ENCODE assay signal across 12 cellular contexts in genomic region chr1:8212443-8212920, GRCh38.
DNase-seq lines count a peak whose midpoint lies in the region; ATAC-seq, FAIRE-seq and TF ChIP-seq lines count a peak whose summit lies in the region.
"Had no signal": no experiment of that assay in that cellular context is flagged by ENCODE, and none has a peak within 500 bp of the region (broad histone marks: within the 10 kb centered on the region; RNA-seq: fewer than 3 reads in every experiment).

No MANE protein-coding gene starts in this region.

- H3K36me3 ChIP-seq in left lung (no peaks in the 10 kb centered on the region), esophagus muscularis mucosa (no peaks in the 10 kb centered on the region)
- H3K36me3 ChIP-seq: pancreas had no signal

- H3K4me3 Mint-ChIP-seq in activated CD8-positive, alpha-beta T cell treated with anti-CD3 and anti-CD28 coated beads for 36 hours = peak overlapping the region; percentile 40
- H3K4me3 Mint-ChIP-seq in activated CD8-positive, alpha-beta T cell treated with anti-CD3 and anti-CD28 coated beads, Interleukin-2, amount 10 ng/mL, durations not matched to agents 7 days and 5 days = no peak overlapping the region
- H3K4me3 Mint-ChIP-seq in activated naive CD8-positive, alpha-beta T cell treated with anti-CD3 and anti-CD28 coated beads for 36 hours = peak overlapping the region; percentile 15
- peak overlapping the region; percentile 7 for H3K4me3 Mint-ChIP-seq in type B pancreatic cell
- H3K4me3 Mint-ChIP-seq: central memory CD8-positive, alpha-beta T cell had no signal

- no peaks in the 10 kb centered on the region for H3K9me3 Mint-ChIP-seq in activated CD8-positive, alpha-beta T cell treated with anti-CD3 and anti-CD28 coated beads for 36 hours
- H3K9me3 Mint-ChIP-seq in activated CD8-positive, alpha-beta T cell treated with anti-CD3 and anti-CD28 coated beads, Interleukin-2, amount 10 ng/mL, durations not matched to agents 7 days and 5 days (ENCODE audit: insufficient read depth) = no peaks in the 10 kb centered on the region
- no peaks in the 10 kb centered on the region for H3K9me3 Mint-ChIP-seq in activated naive CD8-positive, alpha-beta T cell treated with anti-CD3 and anti-CD28 coated beads for 36 hours
- no peaks in the 10 kb centered on the region for H3K9me3 Mint-ChIP-seq in type B pancreatic cell
- H3K9me3 Mint-ChIP-seq: central memory CD8-positive, alpha-beta T cell had no signal

- peaks cover 26% of the 10 kb centered on the region for H3K4me1 Mint-ChIP-seq in activated CD8-positive, alpha-beta T cell treated with anti-CD3 and anti-CD28 coated beads for 36 hours (ENCODE audit: low read depth)
- peaks cover 24% of the 10 kb centered on the region for H3K4me1 Mint-ChIP-seq in activated CD8-positive, alpha-beta T cell treated with anti-CD3 and anti-CD28 coated beads, Interleukin-2, amount 10 ng/mL, durations not matched to agents 7 days and 5 days (ENCODE audit: low read depth)
- H3K4me1 Mint-ChIP-seq in activated naive CD8-positive, alpha-beta T cell treated with anti-CD3 and anti-CD28 coated beads for 36 hours = peaks cover 14% of the 10 kb centered on the region
- H3K4me1 Mint-ChIP-seq in type B pancreatic cell (ENCODE audit: unreplicated experiment) = peaks cover 35% of the 10 kb centered on the region

- H3K4me1 ChIP-seq in left lung (peaks cover 11 to 60% of the 10 kb centered on the region in 2 donors), esophagus muscularis mucosa (peaks cover 8 to 40% (median 37%) of the 10 kb centered on the region in 4 donors)

- TF ChIP-seq POLR2A in esophagus muscularis mucosa (IDR thresholded peaks at IDR 0.05; ENCODE audit: low read depth) (no peak), GM12892 (IDR thresholded peaks at IDR 0.05; ENCODE audit: low read depth, low read length) (no peak)

- POLR2A ChIA-PET in activated CD8-positive, alpha-beta T cell treated with anti-CD3 and anti-CD28 coated beads for 36 hours (lab: Charles Lee) = interaction anchor here (1.0 kb wide), 1 partner anchor 16 kb away, joined by 3 read pairs; no protein-coding TSS in a partner anchor
- POLR2A ChIA-PET in activated CD8-positive, alpha-beta T cell treated with anti-CD3 and anti-CD28 coated beads, Interleukin-2, amount 10 ng/mL, durations not matched to agents 7 days and 5 days (lab: Charles Lee) = no interaction called here

- H3K27ac ChIP-seq in left lung (peak overlapping the region; percentile 88 to 93), esophagus muscularis mucosa (replicated peaks in 1 of 4) (peak overlapping the region in 2 of 4 donors; percentile 48 to 83)
- H3K27ac ChIP-seq: pancreas had no signal

- no peaks in the 10 kb centered on the region for H3K36me3 Mint-ChIP-seq in activated CD8-positive, alpha-beta T cell treated with anti-CD3 and anti-CD28 coated beads for 36 hours (ENCODE audit: low read depth)
- H3K36me3 Mint-ChIP-seq in activated CD8-positive, alpha-beta T cell treated with anti-CD3 and anti-CD28 coated beads, Interleukin-2, amount 10 ng/mL, durations not matched to agents 7 days and 5 days (ENCODE audit: low read depth) = peaks cover 5% of the 10 kb centered on the region
- no peaks in the 10 kb centered on the region for H3K36me3 Mint-ChIP-seq in activated naive CD8-positive, alpha-beta T cell treated with anti-CD3 and anti-CD28 coated beads for 36 hours
- H3K36me3 Mint-ChIP-seq in type B pancreatic cell = no peaks in the 10 kb centered on the region

- no peak for FAIRE-seq in GM12892 (lab: Jason Lieb, UNC)
- FAIRE-seq: pancreas had no signal

- TF ChIP-seq EP300 in esophagus muscularis mucosa (IDR thresholded peaks at IDR 0.05) = no peak

- peak overlapping the region in 1 of 2 donors; percentile 20 for H3K4me3 ChIP-seq in left lung
- H3K4me3 ChIP-seq in esophagus muscularis mucosa = no peak overlapping the region
- H3K4me3 ChIP-seq: pancreas had no signal

- no peak for DNase-seq in activated CD8-positive, alpha-beta T cell treated with anti-CD3 and anti-CD28 coated beads for 36 hours
- DNase-seq in activated CD8-positive, alpha-beta T cell treated with anti-CD3 and anti-CD28 coated beads, Interleukin-2, amount 10 ng/mL, durations not matched to agents 7 days and 5 days = no peak
- DNase-seq in activated naive CD8-positive, alpha-beta T cell treated with anti-CD3 and anti-CD28 coated beads for 36 hours = no peak
- DNase-seq in left lung = no peak
- no peak for DNase-seq in type B pancreatic cell (ENCODE audit: extremely low spot score, unreplicated experiment)
- DNase-seq in esophagus muscularis mucosa (ENCODE audit: extremely low spot score) = no peak
- DNase-seq in GM12892 (ENCODE audit: insufficient read length) = no peak
- DNase-seq in GOT3 (lab: John Stamatoyannopoulos, UW) = no peak
- DNase-seq: DMS79, NCI-H345, pancreas had no signal

- WGBS in esophagus muscularis mucosa = 76% methylated on average over 8 of the region's 8 CpGs

- ATAC-seq in activated CD8-positive, alpha-beta T cell treated with anti-CD3 and anti-CD28 coated beads for 36 hours = no peak
- ATAC-seq in activated CD8-positive, alpha-beta T cell treated with anti-CD3 and anti-CD28 coated beads, Interleukin-2, amount 10 ng/mL, durations not matched to agents 7 days and 5 days = no peak
- no peak for ATAC-seq in left lung

- no peak for TF ChIP-seq CTCF in activated CD8-positive, alpha-beta T cell treated with anti-CD3 and anti-CD28 coated beads for 36 hours (IDR thresholded peaks at IDR 0.05)
- TF ChIP-seq CTCF in left lung (IDR thresholded peaks at IDR 0.05) = no peak
- TF ChIP-seq CTCF in type B pancreatic cell (conservative IDR thresholded peaks at IDR 0.05) = no peak
- TF ChIP-seq CTCF in esophagus muscularis mucosa (IDR thresholded peaks at IDR 0.05) = no peak

- peaks cover 51% of the 10 kb centered on the region for H3K27me3 Mint-ChIP-seq in activated CD8-positive, alpha-beta T cell treated with anti-CD3 and anti-CD28 coated beads for 36 hours
- H3K27me3 Mint-ChIP-seq in activated CD8-positive, alpha-beta T cell treated with anti-CD3 and anti-CD28 coated beads, Interleukin-2, amount 10 ng/mL, durations not matched to agents 7 days and 5 days (ENCODE audit: low read depth) = peaks cover 30% of the 10 kb centered on the region
- peaks cover 63% of the 10 kb centered on the region for H3K27me3 Mint-ChIP-seq in activated naive CD8-positive, alpha-beta T cell treated with anti-CD3 and anti-CD28 coated beads for 36 hours
- no peaks in the 10 kb centered on the region for H3K27me3 Mint-ChIP-seq in type B pancreatic cell

- peaks cover 0 to 6% of the 10 kb centered on the region in 2 donors for H3K27me3 ChIP-seq in left lung
- no peaks in the 10 kb centered on the region for H3K27me3 ChIP-seq in esophagus muscularis mucosa
- H3K27me3 ChIP-seq: pancreas had no signal

- CTCF ChIA-PET in activated CD8-positive, alpha-beta T cell treated with anti-CD3 and anti-CD28 coated beads for 36 hours (lab: Charles Lee) = no interaction called here
- CTCF ChIA-PET in activated CD8-positive, alpha-beta T cell treated with anti-CD3 and anti-CD28 coated beads, Interleukin-2, amount 10 ng/mL, durations not matched to agents 7 days and 5 days (lab: Charles Lee) = no interaction called here

- intact Hi-C loops in activated CD8-positive, alpha-beta T cell treated with anti-CD3 and anti-CD28 coated beads for 36 hours (cut with micrococcal nuclease) = no loop called here
- intact Hi-C loops in left lung (cut with DNase I) = no loop called here
- intact Hi-C loops in esophagus muscularis mucosa (cut with DNase I) = no loop called here

- H3K9me3 ChIP-seq in left lung (no peaks in the 10 kb centered on the region), esophagus muscularis mucosa (no peaks in the 10 kb centered on the region)
- H3K9me3 ChIP-seq: pancreas had no signal

- peak overlapping the region; percentile 81 for H3K27ac Mint-ChIP-seq in activated CD8-positive, alpha-beta T cell treated with anti-CD3 and anti-CD28 coated beads for 36 hours
- H3K27ac Mint-ChIP-seq in activated CD8-positive, alpha-beta T cell treated with anti-CD3 and anti-CD28 coated beads, Interleukin-2, amount 10 ng/mL, durations not matched to agents 7 days and 5 days = no peak overlapping the region
- H3K27ac Mint-ChIP-seq in activated naive CD8-positive, alpha-beta T cell treated with anti-CD3 and anti-CD28 coated beads for 36 hours = peak overlapping the region; percentile 73
- peak overlapping the region; percentile 78 for H3K27ac Mint-ChIP-seq in type B pancreatic cell
